Comparison of ENCODE assay signal across 8 cellular contexts in genomic region chr1:223846668-223847007, GRCh38. TPM values are rescaled to one million over a fixed set of nuclear protein-coding genes. Genes with fewer than 3 reads are reported as not detected.
DNase-seq lines count a peak whose midpoint lies in the region; ATAC-seq and TF ChIP-seq lines count a peak whose summit lies in the region.

No MANE protein-coding gene starts in this region.

- peaks cover 15% of the 10 kb centered on the region for H3K4me1 ChIP-seq in mammary epithelial cell (ENCODE audit: insufficient read depth, low read length)
- peaks cover 12 to 41% of the 10 kb centered on the region in 2 donors for H3K4me1 ChIP-seq in left lung
- H3K4me1 ChIP-seq in suprapubic skin, result peaks cover 38% of the 10 kb centered on the region

- TF ChIP-seq CTCF in mammary epithelial cell (conservative IDR thresholded peaks at IDR 0.05 in 1 of 2, IDR thresholded peaks at IDR 0.05 in 1 of 2; ENCODE audit: extremely low read depth in 1 of 2, insufficient read depth in 1 of 2, low read depth in 1 of 2, low read length in 2 of 2), result no peak
- TF ChIP-seq CTCF in left lung (IDR thresholded peaks at IDR 0.05), result no peak
- TF ChIP-seq CTCF in suprapubic skin (IDR thresholded peaks at IDR 0.05), result no peak

- peaks cover 31% of the 10 kb centered on the region for H3K4me1 Mint-ChIP-seq in activated CD4-positive, alpha-beta T cell treated with anti-CD3 and anti-CD28 coated beads, Interleukin-2, amount 10 ng/mL, durations not matched to agents 24 days and 14 days

- peak overlapping the region; percentile 89 for H3K9ac ChIP-seq in mammary epithelial cell (ENCODE audit: insufficient read depth, low read length)

- H3K27ac ChIP-seq in mammary epithelial cell (ENCODE audit: insufficient read depth, low read depth, low read length), result peak overlapping the region; percentile 94
- H3K27ac ChIP-seq in left lung, result peak overlapping the region; percentile 99 to 100
- peak overlapping the region; percentile 99 for H3K27ac ChIP-seq in suprapubic skin

- TF ChIP-seq POLR2A in suprapubic skin (IDR thresholded peaks at IDR 0.05), result no peak

- H2AFZ ChIP-seq in mammary epithelial cell (ENCODE audit: low read depth, low read length), result peak overlapping the region; percentile 94

- no peaks in the 10 kb centered on the region for H3K36me3 ChIP-seq in mammary epithelial cell (ENCODE audit: insufficient read depth, low read length)
- no peaks in the 10 kb centered on the region for H3K36me3 ChIP-seq in left lung
- H3K36me3 ChIP-seq in suprapubic skin, result no peaks in the 10 kb centered on the region

- peaks cover 7% of the 10 kb centered on the region for H3K27me3 Mint-ChIP-seq in activated CD4-positive, alpha-beta T cell treated with anti-CD3 and anti-CD28 coated beads, Interleukin-2, amount 10 ng/mL, durations not matched to agents 24 days and 14 days

- peak overlapping the region; percentile 70 to 98 (median 82) for H3K4me3 ChIP-seq in mammary epithelial cell (replicated peaks in 1 of 3; ENCODE audit: insufficient read depth in 1 of 3, low read depth in 2 of 3, low read length in 3 of 3)
- peak overlapping the region; percentile 52 to 84 for H3K4me3 ChIP-seq in left lung
- H3K4me3 ChIP-seq in suprapubic skin, result peak overlapping the region; percentile 94

- CTCF ChIA-PET in mammary epithelial cell (lab: Charles Lee; ENCODE audit: low non-redundant PET), result no interaction called here

- no TSS peak for BruUV-seq in mammary epithelial cell (replicated peaks; lab: Mats Ljungman, UMichigan)

- 4% methylated on average over 5 of the region's 5 CpGs for WGBS in mammary epithelial cell (ENCODE audit: low coverage, missing lambda C conversion rate)
- 0% methylated on average over 5 of the region's 5 CpGs for WGBS in suprapubic skin

- TF ChIP-seq EP300 in suprapubic skin (IDR thresholded peaks at IDR 0.05), result no peak

- no peaks in the 10 kb centered on the region for H4K20me1 ChIP-seq in mammary epithelial cell (ENCODE audit: insufficient read depth, low read length)

- peak; percentile 72 for DNase-seq in activated CD4-positive, alpha-beta T cell treated with anti-CD3 and anti-CD28 coated beads, Interleukin-2, amount 10 ng/mL, durations not matched to agents 24 days and 14 days
- DNase-seq in activated CD4-positive, alpha-beta T cell treated with anti-CD3 and anti-CD28 coated beads for 48 hours, result no peak
- DNase-seq in NCI-H69 (lab: John Stamatoyannopoulos, UW) (peak; percentile 69), mammary epithelial cell (no peak), left lung (no peak), suprapubic skin (ENCODE audit: low spot score in 2 of 2) (no peak)

- peaks cover 3% of the 10 kb centered on the region for H3K36me3 Mint-ChIP-seq in activated CD4-positive, alpha-beta T cell treated with anti-CD3 and anti-CD28 coated beads, Interleukin-2, amount 10 ng/mL, durations not matched to agents 24 days and 14 days (ENCODE audit: low read depth)

- H3K9me3 ChIP-seq in mammary epithelial cell (replicated peaks; ENCODE audit: insufficient read depth, low read length), result no peaks in the 10 kb centered on the region
- no peaks in the 10 kb centered on the region for H3K9me3 ChIP-seq in left lung
- no peaks in the 10 kb centered on the region for H3K9me3 ChIP-seq in suprapubic skin

- H3K9me3 Mint-ChIP-seq in activated CD4-positive, alpha-beta T cell treated with anti-CD3 and anti-CD28 coated beads, Interleukin-2, amount 10 ng/mL, durations not matched to agents 24 days and 14 days, result peaks cover 9% of the 10 kb centered on the region

- H3K27me3 ChIP-seq in mammary epithelial cell (ENCODE audit: insufficient read depth, low read length), result no peaks in the 10 kb centered on the region
- H3K27me3 ChIP-seq in left lung, result no peaks in the 10 kb centered on the region
- H3K27me3 ChIP-seq in suprapubic skin, result no peaks in the 10 kb centered on the region

- peak; percentile 9 for ATAC-seq in left lung
- ATAC-seq in HG02642 (IDR thresholded peaks at IDR 0.05; ENCODE audit: poor library complexity, unreplicated experiment), result no peak
- no peak for ATAC-seq in HG03571 (IDR thresholded peaks at IDR 0.05; ENCODE audit: unreplicated experiment)

- intact Hi-C loops in activated CD4-positive, alpha-beta T cell treated with anti-CD3 and anti-CD28 coated beads, Interleukin-2, amount 10 ng/mL, durations not matched to agents 24 days and 14 days (cut with micrococcal nuclease), result loop anchor here (1.0 to 5.0 kb wide), 5 partner anchors 35 to 1134 kb away; partner anchors contain the start of genes AIDA, BROX, FBXO28 and WDR26
- intact Hi-C loops in mammary epithelial cell (cut with micrococcal nuclease), result loop anchor here (1.0 to 5.0 kb wide), 3 partner anchors 35 to 148 kb away; no protein-coding TSS in a partner anchor
- intact Hi-C loops in left lung (cut with DNase I), result no loop called here

- peak overlapping the region; percentile 97 for H3K27ac Mint-ChIP-seq in activated CD4-positive, alpha-beta T cell treated with anti-CD3 and anti-CD28 coated beads, Interleukin-2, amount 10 ng/mL, durations not matched to agents 24 days and 14 days

- in situ Hi-C loops in mammary epithelial cell (cut with MboI; ENCODE audit: low sequenced_read_pairs in 2 of 2), result no loop called here

- peaks cover 42% of the 10 kb centered on the region for H3K79me2 ChIP-seq in mammary epithelial cell (ENCODE audit: insufficient read depth, low read length)

- H3K4me2 ChIP-seq in mammary epithelial cell (ENCODE audit: insufficient read depth, low read depth, low read length), result peak overlapping the region; percentile 97

- peak overlapping the region; percentile 87 for H3K4me3 Mint-ChIP-seq in activated CD4-positive, alpha-beta T cell treated with anti-CD3 and anti-CD28 coated beads, Interleukin-2, amount 10 ng/mL, durations not matched to agents 24 days and 14 days

- dilution Hi-C loops in mammary epithelial cell (cut with HindIII; ENCODE audit: low sequenced_read_pairs), result no loop called here

RNA-seq across cellular contexts. Expression of gene TP53BP2, which starts 0.9 kb away (rescaled TPM):
- total RNA-seq in activated CD4-positive, alpha-beta T cell treated with anti-CD3 and anti-CD28 coated beads, Interleukin-2, amount 10 ng/mL, durations not matched to agents 24 days and 14 days, result 37.1 and 47.7 TPM in 2 replicates
- total RNA-seq in mammary epithelial cell, result 10 to 100 TPM; 13.7 to 19.4 TPM
- 10.1 TPM for polyA plus RNA-seq in mammary epithelial cell
- 48.1 TPM for polyA minus RNA-seq in mammary epithelial cell
- 10 to 100 TPM; 54.2 to 58.2 TPM for total RNA-seq in left lung
- total RNA-seq in suprapubic skin, result 10 to 100 TPM; 33.2 to 80.5 (median 55.8) TPM

Comparison
In these comparisons a context has a peak if more than half of its experiments do, and no peak if none do; other contexts are left out.
1. DNase-seq: peak in activated CD4-positive, alpha-beta T cell treated with anti-CD3 and anti-CD28 coated beads, Interleukin-2, amount 10 ng/mL, durations not matched to agents 24 days and 14 days (single experiment) and NCI-H69 (single experiment); none in activated CD4-positive, alpha-beta T cell treated with anti-CD3 and anti-CD28 coated beads for 48 hours (single experiment), mammary epithelial cell (single experiment), left lung (0 of 2) and suprapubic skin (0 of 2).
2. intact Hi-C loops: an anchor here in activated CD4-positive, alpha-beta T cell treated with anti-CD3 and anti-CD28 coated beads, Interleukin-2, amount 10 ng/mL, durations not matched to agents 24 days and 14 days (1.0 to 5.0 kb wide) and mammary epithelial cell (1.0 to 5.0 kb wide); none called in left lung.
3. Peak in every context shown above with its lines, with median percentiles within 50 percentile points of each other: H3K27ac ChIP-seq and H3K4me3 ChIP-seq.